ENCODE assay signal across 1 cellular context in genomic region chr7:155643804-155644177, GRCh38.
TF ChIP-seq lines count a peak whose summit lies in the region.

No MANE protein-coding gene starts in this region.

TF ChIP-seq in HepG2, 621 proteins besides CTCF, POLR2A, EP300 and RAD21 (continued from another document and continues in another):
- TF ChIP-seq, protein P1, sequence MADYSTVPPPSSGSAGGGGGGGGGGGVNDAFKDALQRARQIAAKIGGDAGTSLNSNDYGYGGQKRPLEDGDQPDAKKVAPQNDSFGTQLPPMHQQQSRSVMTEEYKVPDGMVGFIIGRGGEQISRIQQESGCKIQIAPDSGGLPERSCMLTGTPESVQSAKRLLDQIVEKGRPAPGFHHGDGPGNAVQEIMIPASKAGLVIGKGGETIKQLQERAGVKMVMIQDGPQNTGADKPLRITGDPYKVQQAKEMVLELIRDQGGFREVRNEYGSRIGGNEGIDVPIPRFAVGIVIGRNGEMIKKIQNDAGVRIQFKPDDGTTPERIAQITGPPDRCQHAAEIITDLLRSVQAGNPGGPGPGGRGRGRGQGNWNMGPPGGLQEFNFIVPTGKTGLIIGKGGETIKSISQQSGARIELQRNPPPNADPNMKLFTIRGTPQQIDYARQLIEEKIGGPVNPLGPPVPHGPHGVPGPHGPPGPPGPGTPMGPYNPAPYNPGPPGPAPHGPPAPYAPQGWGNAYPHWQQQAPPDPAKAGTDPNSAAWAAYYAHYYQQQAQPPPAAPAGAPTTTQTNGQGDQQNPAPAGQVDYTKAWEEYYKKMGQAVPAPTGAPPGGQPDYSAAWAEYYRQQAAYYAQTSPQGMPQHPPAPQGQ (CRISPR knock-in tag; IDR thresholded peaks at IDR 0.05; ENCODE audit: borderline replicate concordance), result 0 out of 2 replicates have a peak, but pooled peaks have one; percentile 30
- 0 out of 2 replicates have a peak, but pooled peaks have one; percentile 9 for TF ChIP-seq ZNF34 (CRISPR knock-in tag; IDR thresholded peaks at IDR 0.05; ENCODE audit: borderline replicate concordance)
- peak; percentile 21; the same call in 1 of the 2 replicates for TF ChIP-seq ZNF724P (CRISPR knock-in tag; IDR thresholded peaks at IDR 0.05; ENCODE audit: borderline replicate concordance)
- no peak for TF ChIP-seq ZNF570 (CRISPR knock-in tag; IDR thresholded peaks at IDR 0.05; ENCODE audit: borderline replicate concordance)
- TF ChIP-seq KAT2B (IDR thresholded peaks at IDR 0.05; ENCODE audit: borderline replicate concordance, low read depth, low read length), result no peak
- TF ChIP-seq CREBL2 (CRISPR knock-in tag; IDR thresholded peaks at IDR 0.05; ENCODE audit: borderline replicate concordance), result 0 out of 2 replicates have a peak, but pooled peaks have one; percentile 48
- no peak for TF ChIP-seq SOX6 (IDR thresholded peaks at IDR 0.05)
- no peak; the same call in 1 of the 2 replicates for TF ChIP-seq SOX6 (CRISPR knock-in tag; IDR thresholded peaks at IDR 0.05)
- no peak for TF ChIP-seq ZNF367 (CRISPR knock-in tag; IDR thresholded peaks at IDR 0.05; ENCODE audit: borderline replicate concordance)
- peak; percentile 90 for TF ChIP-seq ZBTB7B (CRISPR knock-in tag; IDR thresholded peaks at IDR 0.05)
- TF ChIP-seq, protein P2, sequence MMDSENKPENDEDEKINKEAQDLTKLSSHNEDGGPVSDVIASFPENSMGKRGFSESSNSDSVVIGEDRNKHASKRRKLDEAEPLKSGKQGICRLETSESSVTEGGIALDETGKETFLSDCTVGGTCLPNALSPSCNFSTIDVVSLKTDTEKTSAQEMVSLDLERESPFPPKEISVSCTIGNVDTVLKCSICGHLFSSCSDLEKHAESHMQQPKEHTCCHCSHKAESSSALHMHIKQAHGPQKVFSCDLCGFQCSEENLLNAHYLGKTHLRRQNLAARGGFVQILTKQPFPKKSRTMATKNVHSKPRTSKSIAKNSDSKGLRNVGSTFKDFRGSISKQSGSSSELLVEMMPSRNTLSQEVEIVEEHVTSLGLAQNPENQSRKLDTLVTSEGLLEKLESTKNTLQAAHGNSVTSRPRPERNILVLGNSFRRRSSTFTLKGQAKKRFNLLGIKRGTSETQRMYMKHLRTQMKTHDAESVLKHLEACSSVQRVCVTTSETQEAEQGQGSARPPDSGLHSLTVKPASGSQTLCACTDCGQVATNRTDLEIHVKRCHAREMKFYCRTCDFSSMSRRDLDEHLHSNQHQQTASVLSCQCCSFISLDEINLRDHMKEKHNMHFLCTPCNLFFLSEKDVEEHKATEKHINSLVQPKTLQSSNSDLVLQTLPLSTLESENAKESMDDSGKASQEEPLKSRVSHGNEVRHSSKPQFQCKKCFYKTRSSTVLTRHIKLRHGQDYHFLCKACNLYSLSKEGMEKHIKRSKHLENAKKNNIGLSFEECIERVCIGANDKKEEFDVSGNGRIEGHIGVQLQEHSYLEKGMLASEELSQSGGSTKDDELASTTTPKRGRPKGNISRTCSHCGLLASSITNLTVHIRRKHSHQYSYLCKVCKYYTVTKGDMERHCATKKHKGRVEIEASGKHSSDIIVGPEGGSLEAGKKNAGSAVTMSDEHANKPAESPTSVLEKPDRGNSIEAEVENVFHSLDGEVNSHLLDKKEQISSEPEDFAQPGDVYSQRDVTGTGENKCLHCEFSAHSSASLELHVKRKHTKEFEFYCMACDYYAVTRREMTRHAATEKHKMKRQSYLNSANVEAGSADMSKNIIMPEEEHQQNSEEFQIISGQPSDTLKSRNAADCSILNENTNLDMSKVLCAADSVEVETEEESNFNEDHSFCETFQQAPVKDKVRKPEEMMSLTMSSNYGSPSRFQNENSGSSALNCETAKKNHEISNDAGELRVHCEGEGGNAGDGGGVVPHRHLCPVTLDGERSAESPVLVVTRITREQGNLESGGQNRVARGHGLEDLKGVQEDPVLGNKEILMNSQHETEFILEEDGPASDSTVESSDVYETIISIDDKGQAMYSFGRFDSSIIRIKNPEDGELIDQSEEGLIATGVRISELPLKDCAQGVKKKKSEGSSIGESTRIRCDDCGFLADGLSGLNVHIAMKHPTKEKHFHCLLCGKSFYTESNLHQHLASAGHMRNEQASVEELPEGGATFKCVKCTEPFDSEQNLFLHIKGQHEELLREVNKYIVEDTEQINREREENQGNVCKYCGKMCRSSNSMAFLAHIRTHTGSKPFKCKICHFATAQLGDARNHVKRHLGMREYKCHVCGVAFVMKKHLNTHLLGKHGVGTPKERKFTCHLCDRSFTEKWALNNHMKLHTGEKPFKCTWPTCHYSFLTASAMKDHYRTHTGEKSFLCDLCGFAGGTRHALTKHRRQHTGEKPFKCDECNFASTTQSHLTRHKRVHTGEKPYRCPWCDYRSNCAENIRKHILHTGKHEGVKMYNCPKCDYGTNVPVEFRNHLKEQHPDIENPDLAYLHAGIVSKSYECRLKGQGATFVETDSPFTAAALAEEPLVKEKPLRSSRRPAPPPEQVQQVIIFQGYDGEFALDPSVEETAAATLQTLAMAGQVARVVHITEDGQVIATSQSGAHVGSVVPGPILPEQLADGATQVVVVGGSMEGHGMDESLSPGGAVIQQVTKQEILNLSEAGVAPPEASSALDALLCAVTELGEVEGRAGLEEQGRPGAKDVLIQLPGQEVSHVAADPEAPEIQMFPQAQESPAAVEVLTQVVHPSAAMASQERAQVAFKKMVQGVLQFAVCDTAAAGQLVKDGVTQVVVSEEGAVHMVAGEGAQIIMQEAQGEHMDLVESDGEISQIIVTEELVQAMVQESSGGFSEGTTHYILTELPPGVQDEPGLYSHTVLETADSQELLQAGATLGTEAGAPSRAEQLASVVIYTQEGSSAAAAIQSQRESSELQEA (CRISPR knock-in tag; IDR thresholded peaks at IDR 0.05; ENCODE audit: not compliant biosample characterization), result peak; percentile 79
- 0 out of 2 replicates have a peak, but pooled peaks have one; percentile 71 for TF ChIP-seq ZNF749 (CRISPR knock-in tag; IDR thresholded peaks at IDR 0.05; ENCODE audit: borderline replicate concordance)
- TF ChIP-seq NRL (CRISPR knock-in tag; IDR thresholded peaks at IDR 0.05; ENCODE audit: borderline replicate concordance), result 0 out of 2 replicates have a peak, but pooled peaks have one; percentile 54
- TF ChIP-seq KLF11 (CRISPR knock-in tag; IDR thresholded peaks at IDR 0.05), result no peak
- TF ChIP-seq HDAC1 (CRISPR knock-in tag; IDR thresholded peaks at IDR 0.05), result peak; percentile 6; the same call in 1 of the 2 replicates
- TF ChIP-seq DMAP1 (CRISPR knock-in tag; IDR thresholded peaks at IDR 0.05), result no peak
- TF ChIP-seq, protein P3, sequence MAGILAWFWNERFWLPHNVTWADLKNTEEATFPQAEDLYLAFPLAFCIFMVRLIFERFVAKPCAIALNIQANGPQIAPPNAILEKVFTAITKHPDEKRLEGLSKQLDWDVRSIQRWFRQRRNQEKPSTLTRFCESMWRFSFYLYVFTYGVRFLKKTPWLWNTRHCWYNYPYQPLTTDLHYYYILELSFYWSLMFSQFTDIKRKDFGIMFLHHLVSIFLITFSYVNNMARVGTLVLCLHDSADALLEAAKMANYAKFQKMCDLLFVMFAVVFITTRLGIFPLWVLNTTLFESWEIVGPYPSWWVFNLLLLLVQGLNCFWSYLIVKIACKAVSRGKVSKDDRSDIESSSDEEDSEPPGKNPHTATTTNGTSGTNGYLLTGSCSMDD (CRISPR knock-in tag; IDR thresholded peaks at IDR 0.05), result no peak
- 0 out of 2 replicates have a peak, but pooled peaks have one; percentile 18 for TF ChIP-seq ZSCAN29 (CRISPR knock-in tag; conservative IDR thresholded peaks at IDR 0.05)
- TF ChIP-seq, protein P4, sequence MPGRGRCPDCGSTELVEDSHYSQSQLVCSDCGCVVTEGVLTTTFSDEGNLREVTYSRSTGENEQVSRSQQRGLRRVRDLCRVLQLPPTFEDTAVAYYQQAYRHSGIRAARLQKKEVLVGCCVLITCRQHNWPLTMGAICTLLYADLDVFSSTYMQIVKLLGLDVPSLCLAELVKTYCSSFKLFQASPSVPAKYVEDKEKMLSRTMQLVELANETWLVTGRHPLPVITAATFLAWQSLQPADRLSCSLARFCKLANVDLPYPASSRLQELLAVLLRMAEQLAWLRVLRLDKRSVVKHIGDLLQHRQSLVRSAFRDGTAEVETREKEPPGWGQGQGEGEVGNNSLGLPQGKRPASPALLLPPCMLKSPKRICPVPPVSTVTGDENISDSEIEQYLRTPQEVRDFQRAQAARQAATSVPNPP (CRISPR knock-in tag; IDR thresholded peaks at IDR 0.05), result 0 out of 2 replicates have a peak, but pooled peaks have one; percentile 4
- TF ChIP-seq, protein P5, sequence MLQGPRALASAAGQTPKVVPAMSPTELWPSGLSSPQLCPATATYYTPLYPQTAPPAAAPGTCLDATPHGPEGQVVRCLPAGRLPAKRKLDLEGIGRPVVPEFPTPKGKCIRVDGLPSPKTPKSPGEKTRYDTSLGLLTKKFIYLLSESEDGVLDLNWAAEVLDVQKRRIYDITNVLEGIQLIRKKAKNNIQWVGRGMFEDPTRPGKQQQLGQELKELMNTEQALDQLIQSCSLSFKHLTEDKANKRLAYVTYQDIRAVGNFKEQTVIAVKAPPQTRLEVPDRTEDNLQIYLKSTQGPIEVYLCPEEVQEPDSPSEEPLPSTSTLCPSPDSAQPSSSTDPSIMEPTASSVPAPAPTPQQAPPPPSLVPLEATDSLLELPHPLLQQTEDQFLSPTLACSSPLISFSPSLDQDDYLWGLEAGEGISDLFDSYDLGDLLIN (CRISPR knock-in tag; IDR thresholded peaks at IDR 0.05; ENCODE audit: borderline replicate concordance), result 0 out of 2 replicates have a peak, but pooled peaks have one; percentile 22
- TF ChIP-seq SRSF1 (optimal IDR thresholded peaks at IDR 0.05; ENCODE audit: low read depth, low read length), result peak; percentile 23
- TF ChIP-seq, protein P6, sequence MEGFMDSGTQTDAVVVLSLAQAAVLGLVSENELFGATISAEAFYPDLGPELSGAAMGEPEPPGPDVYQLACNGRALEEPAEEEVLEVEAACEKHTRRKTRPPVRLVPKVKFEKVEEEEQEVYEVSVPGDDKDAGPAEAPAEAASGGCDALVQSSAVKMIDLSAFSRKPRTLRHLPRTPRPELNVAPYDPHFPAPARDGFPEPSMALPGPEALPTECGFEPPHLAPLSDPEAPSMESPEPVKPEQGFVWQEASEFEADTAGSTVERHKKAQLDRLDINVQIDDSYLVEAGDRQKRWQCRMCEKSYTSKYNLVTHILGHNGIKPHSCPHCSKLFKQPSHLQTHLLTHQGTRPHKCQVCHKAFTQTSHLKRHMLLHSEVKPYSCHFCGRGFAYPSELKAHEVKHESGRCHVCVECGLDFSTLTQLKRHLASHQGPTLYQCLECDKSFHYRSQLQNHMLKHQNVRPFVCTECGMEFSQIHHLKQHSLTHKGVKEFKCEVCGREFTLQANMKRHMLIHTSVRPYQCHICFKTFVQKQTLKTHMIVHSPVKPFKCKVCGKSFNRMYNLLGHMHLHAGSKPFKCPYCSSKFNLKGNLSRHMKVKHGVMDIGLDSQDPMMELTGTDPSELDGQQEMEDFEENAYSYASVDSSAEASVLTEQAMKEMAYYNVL (CRISPR knock-in tag; IDR thresholded peaks at IDR 0.05; ENCODE audit: borderline replicate concordance), result peak; percentile 44; the same call in 1 of the 2 replicates
- TF ChIP-seq ZNF598 (CRISPR knock-in tag; IDR thresholded peaks at IDR 0.05; ENCODE audit: borderline replicate concordance), result 0 out of 2 replicates have a peak, but pooled peaks have one; percentile 31
- TF ChIP-seq, protein P7, sequence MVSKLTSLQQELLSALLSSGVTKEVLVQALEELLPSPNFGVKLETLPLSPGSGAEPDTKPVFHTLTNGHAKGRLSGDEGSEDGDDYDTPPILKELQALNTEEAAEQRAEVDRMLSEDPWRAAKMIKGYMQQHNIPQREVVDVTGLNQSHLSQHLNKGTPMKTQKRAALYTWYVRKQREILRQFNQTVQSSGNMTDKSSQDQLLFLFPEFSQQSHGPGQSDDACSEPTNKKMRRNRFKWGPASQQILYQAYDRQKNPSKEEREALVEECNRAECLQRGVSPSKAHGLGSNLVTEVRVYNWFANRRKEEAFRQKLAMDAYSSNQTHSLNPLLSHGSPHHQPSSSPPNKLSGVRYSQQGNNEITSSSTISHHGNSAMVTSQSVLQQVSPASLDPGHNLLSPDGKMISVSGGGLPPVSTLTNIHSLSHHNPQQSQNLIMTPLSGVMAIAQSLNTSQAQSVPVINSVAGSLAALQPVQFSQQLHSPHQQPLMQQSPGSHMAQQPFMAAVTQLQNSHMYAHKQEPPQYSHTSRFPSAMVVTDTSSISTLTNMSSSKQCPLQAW (CRISPR knock-in tag; IDR thresholded peaks at IDR 0.05), result peak; percentile 16; the same call in 1 of the 2 replicates
- 0 out of 2 replicates have a peak, but pooled peaks have one; percentile 26 for TF ChIP-seq ZNF782 (CRISPR knock-in tag; IDR thresholded peaks at IDR 0.05; ENCODE audit: borderline replicate concordance)
- TF ChIP-seq MAFG (CRISPR knock-in tag; IDR thresholded peaks at IDR 0.05), result no peak
- 0 out of 2 replicates have a peak, but pooled peaks have one; percentile 27 for TF ChIP-seq JUND (CRISPR knock-in tag; IDR thresholded peaks at IDR 0.05)
- TF ChIP-seq, protein P8, sequence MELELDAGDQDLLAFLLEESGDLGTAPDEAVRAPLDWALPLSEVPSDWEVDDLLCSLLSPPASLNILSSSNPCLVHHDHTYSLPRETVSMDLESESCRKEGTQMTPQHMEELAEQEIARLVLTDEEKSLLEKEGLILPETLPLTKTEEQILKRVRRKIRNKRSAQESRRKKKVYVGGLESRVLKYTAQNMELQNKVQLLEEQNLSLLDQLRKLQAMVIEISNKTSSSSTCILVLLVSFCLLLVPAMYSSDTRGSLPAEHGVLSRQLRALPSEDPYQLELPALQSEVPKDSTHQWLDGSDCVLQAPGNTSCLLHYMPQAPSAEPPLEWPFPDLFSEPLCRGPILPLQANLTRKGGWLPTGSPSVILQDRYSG (CRISPR knock-in tag; IDR thresholded peaks at IDR 0.05), result 0 out of 2 replicates have a peak, but pooled peaks have one; percentile 25
